In genomic region chr2:151826737-151827157, GRCh38 we compare ENCODE assay signal across 8 cellular contexts. TPM values are rescaled to one million over a fixed set of nuclear protein-coding genes. Genes with fewer than 3 reads are reported as not detected.
DNase-seq lines count a peak whose midpoint lies in the region; ATAC-seq and TF ChIP-seq lines count a peak whose summit lies in the region.

No MANE protein-coding gene starts in this region.

- H3K4me2 ChIP-seq in SU-DHL-6 (ENCODE audit: low read depth, low read length, poor library complexity, severe bottlenecking), result peak overlapping the region; percentile 89

- intact Hi-C loops in gastrocnemius medialis (cut with DNase I; ENCODE audit: low total_unique reads), result loop anchor here (5.0 kb wide), 3 partner anchors 94 to 891 kb away; partner anchors contain the start of genes ARL6IP6, NEB and PRPF40A

- in situ Hi-C loops in gastrocnemius medialis (cut with MboI; ENCODE audit: low sequenced_read_pairs in 4 of 4), result loop anchor here in 2 of 4 donors (25.0 kb wide), 2 partner anchors 186 to 886 kb away; partner anchors contain the start of genes ARL6IP6 (in 1 of the 2) and PRPF40A (in 1 of the 2)

- H3K9me3 Mint-ChIP-seq in activated T-cell treated with anti-CD3 and anti-CD28 coated beads, Interleukin-2, amount 50 U/mL, for 72 hours, result no peaks in the 10 kb centered on the region

- TF ChIP-seq CTCF in SU-DHL-6 (IDR thresholded peaks at IDR 0.05; ENCODE audit: insufficient read depth, low read length, poor library complexity, severe bottlenecking), result no peak
- no peak for TF ChIP-seq CTCF in fibroblast of mammary gland (conservative IDR thresholded peaks at IDR 0.05; ENCODE audit: control insufficient read depth, insufficient read depth, low read depth, low read length)
- no peak for TF ChIP-seq CTCF in gastrocnemius medialis (IDR thresholded peaks at IDR 0.05 in 4 of 5, conservative IDR thresholded peaks at IDR 0.05 in 1 of 5)

- peaks cover 52% of the 10 kb centered on the region for H3K4me1 Mint-ChIP-seq in activated T-cell treated with anti-CD3 and anti-CD28 coated beads, Interleukin-2, amount 50 U/mL, for 72 hours (ENCODE audit: low read depth)

- no peaks in the 10 kb centered on the region for H3K36me3 ChIP-seq in SU-DHL-6 (ENCODE audit: low read length)
- no peaks in the 10 kb centered on the region for H3K36me3 ChIP-seq in gastrocnemius medialis

- peaks cover 6% of the 10 kb centered on the region for H3K27me3 Mint-ChIP-seq in activated T-cell treated with anti-CD3 and anti-CD28 coated beads, Interleukin-2, amount 50 U/mL, for 72 hours (ENCODE audit: low read depth)

- H3K27me3 ChIP-seq in SU-DHL-6 (ENCODE audit: low read length) (no peaks in the 10 kb centered on the region), gastrocnemius medialis (no peaks in the 10 kb centered on the region)

- peaks cover 63% of the 10 kb centered on the region for H3K79me2 ChIP-seq in SU-DHL-6 (ENCODE audit: insufficient read depth, low read length)

- H3K9me3 ChIP-seq in SU-DHL-6 (ENCODE audit: insufficient read depth, low read length) (no peaks in the 10 kb centered on the region), gastrocnemius medialis (no peaks in the 10 kb centered on the region)

- H3K27ac ChIP-seq in SU-DHL-6 (ENCODE audit: low read depth, low read length), result no peak overlapping the region
- H3K27ac ChIP-seq in gastrocnemius medialis, result peak overlapping the region; percentile 90 to 96 (median 95)

- peak overlapping the region; percentile 94 for H3K9ac ChIP-seq in SU-DHL-6 (ENCODE audit: low read length)

- H2AFZ ChIP-seq in SU-DHL-6 (ENCODE audit: low read depth, low read length, severe bottlenecking), result no peak overlapping the region

- no peak for ATAC-seq in activated T-cell treated with anti-CD3 and anti-CD28 coated beads, Interleukin-2, amount 50 U/mL, for 72 hours (replicated peaks in 1 of 2)
- ATAC-seq in gastrocnemius medialis, result peak; percentile 6 to 13
- no peak for ATAC-seq in GM21360 (IDR thresholded peaks at IDR 0.05; ENCODE audit: unreplicated experiment)

- H3K4me1 ChIP-seq in gastrocnemius medialis, result peaks cover 50 to 60% of the 10 kb centered on the region in 2 donors

- no peak for TF ChIP-seq POLR2A in gastrocnemius medialis (IDR thresholded peaks at IDR 0.05)

- peaks cover 0 to 3% of the 10 kb centered on the region in 2 donors for H3K36me3 Mint-ChIP-seq in activated T-cell treated with anti-CD3 and anti-CD28 coated beads, Interleukin-2, amount 50 U/mL, for 72 hours (ENCODE audit: insufficient read depth in 2 of 2)

- H4K20me1 ChIP-seq in SU-DHL-6 (ENCODE audit: low read depth, low read length), result peaks cover 12% of the 10 kb centered on the region; the same call in 1 of the 2 replicates

- H3K4me3 Mint-ChIP-seq in activated T-cell treated with anti-CD3 and anti-CD28 coated beads, Interleukin-2, amount 50 U/mL, for 72 hours, result peak overlapping the region; percentile 92 to 100

- no peaks in the 10 kb centered on the region for H3K9me2 ChIP-seq in SU-DHL-6 (replicated peaks; ENCODE audit: insufficient read depth, low read length)

- H3K27ac Mint-ChIP-seq in activated T-cell treated with anti-CD3 and anti-CD28 coated beads, Interleukin-2, amount 50 U/mL, for 72 hours, result peak overlapping the region; percentile 99

- peak overlapping the region; percentile 93 for H3K4me3 ChIP-seq in SU-DHL-6 (ENCODE audit: insufficient read depth, low read length, poor library complexity, severe bottlenecking)
- peak overlapping the region; percentile 97 for H3K4me3 ChIP-seq in fibroblast of mammary gland (ENCODE audit: control insufficient read depth, low read depth, low read length)
- H3K4me3 ChIP-seq in gastrocnemius medialis, result peak overlapping the region; percentile 87 to 94 (median 90)

- no peaks in the 10 kb centered on the region for H3F3A ChIP-seq in SU-DHL-6 (ENCODE audit: insufficient read depth)

- DNase-seq in activated T-cell treated with anti-CD3 and anti-CD28 coated beads, Interleukin-2, amount 50 U/mL, for 72 hours, result no peak
- no peak for DNase-seq in activated T-cell treated with anti-CD3 and anti-CD28 coated beads for 4 hours
- DNase-seq in fibroblast of mammary gland (ENCODE audit: low read depth), result peak; percentile 44
- no peak for DNase-seq in gastrocnemius medialis
- no peak for DNase-seq in NCI-H2107 (lab: John Stamatoyannopoulos, UW)
- DNase-seq in NCI-H1105 treated with DMSO at 0.1 percent for 48 hours (lab: John Stamatoyannopoulos, UW), result no peak

RNA-seq across cellular contexts. Expression of gene ARL5A, which starts 1.5 kb away (rescaled TPM):
- 10 to 100 TPM; 38.4 to 46.3 TPM for total RNA-seq in activated T-cell treated with anti-CD3 and anti-CD28 coated beads, Interleukin-2, amount 50 U/mL, for 72 hours
- total RNA-seq in gastrocnemius medialis, result 10 to 100 TPM; 45.0 to 81.7 (median 60.6) TPM

Comparison
In these comparisons a context has a peak if more than half of its experiments do, and no peak if none do; other contexts are left out.
1. ATAC-seq: peak in gastrocnemius medialis (2 of 2); none in activated T-cell treated with anti-CD3 and anti-CD28 coated beads, Interleukin-2, amount 50 U/mL, for 72 hours (0 of 2) and GM21360 (single experiment).
2. Peak in every context shown above with its lines, with median percentiles within 50 percentile points of each other: H3K4me3 ChIP-seq.